In the genomic region with DNA sequence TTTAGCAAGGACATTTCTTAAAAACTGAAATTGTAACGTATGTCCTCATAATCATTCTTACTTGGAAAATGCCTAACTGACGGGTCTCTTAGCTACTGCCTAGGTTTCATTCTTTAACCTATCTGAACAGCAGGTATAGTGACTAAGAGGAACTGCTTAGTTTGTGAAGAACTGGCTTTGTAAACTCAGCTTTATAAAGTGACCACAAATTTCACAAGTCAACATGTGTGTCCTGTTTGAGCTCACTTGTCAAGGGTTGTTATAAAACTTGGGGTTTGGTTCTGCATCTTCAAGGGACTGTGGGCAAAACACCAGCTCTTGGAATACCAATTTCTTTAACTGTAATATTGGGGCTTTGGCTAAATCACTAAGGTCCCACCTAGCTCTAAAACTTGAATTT, we compare ENCODE assay signal across 26 cellular contexts. TPM values are rescaled to one million over a fixed set of nuclear protein-coding genes. Genes with fewer than 3 reads are reported as not detected.
A peak's percentile ranks its signal among the peaks of the same experiment; 100 is the strongest.
DNase-seq lines count a peak whose midpoint lies in the region; ATAC-seq and TF ChIP-seq lines count a peak whose summit lies in the region.
"Had no signal": no experiment of that assay in that cellular context is flagged by ENCODE, and none has a peak within 500 bp of the region (broad histone marks: within the 10 kb centered on the region; RNA-seq: fewer than 3 reads in every experiment).

No MANE protein-coding gene starts in this region.

- H3K27me3 ChIP-seq in hepatocyte = no peaks in the 10 kb centered on the region
- H3K27me3 ChIP-seq: BE2C, Peyer's patch, tibial nerve had no signal

- H3K36me3 ChIP-seq in hepatocyte (replicated peaks; ENCODE audit: insufficient read depth, low read depth) = no peaks in the 10 kb centered on the region
- H3K36me3 ChIP-seq: BE2C, esophagus muscularis mucosa, gastrocnemius medialis, HAP-1, Peyer's patch, tibial nerve had no signal

- no peaks in the 10 kb centered on the region for H4K20me1 ChIP-seq in hepatocyte (ENCODE audit: insufficient read depth, poor library complexity, severe bottlenecking)

- no peaks in the 10 kb centered on the region for H3K9me3 ChIP-seq in hepatocyte (ENCODE audit: low read depth)
- H3K9me3 ChIP-seq: BE2C, HAP-1 had no signal

- peak overlapping the region; percentile 51 for H3K27ac ChIP-seq in 22Rv1
- H3K27ac ChIP-seq in hepatocyte = peak overlapping the region; percentile 23
- H3K27ac ChIP-seq: esophagus muscularis mucosa, gastrocnemius medialis, Peyer's patch, tibial nerve had no signal

- peak overlapping the region; percentile 33 for H2AFZ ChIP-seq in hepatocyte

- in situ Hi-C loops in KBM-7 (cut with MboI; ENCODE audit: low pct_unique_long_range_greater_than_20kb, low sequenced_read_pairs) = no loop called here

- TF ChIP-seq CTCF in 22Rv1 (IDR thresholded peaks at IDR 0.05) (no peak), hepatocyte (IDR thresholded peaks at IDR 0.05; ENCODE audit: poor library complexity) (no peak)

- no peaks in the 10 kb centered on the region for H3K9me2 ChIP-seq in hepatocyte (replicated peaks; ENCODE audit: insufficient read depth)

- 56% methylated on average over 2 of the region's 2 CpGs for WGBS in hepatocyte (ENCODE audit: low lambda C conversion rate, missing lambda C conversion rate)

- no peaks in the 10 kb centered on the region for H3K79me2 ChIP-seq in hepatocyte

- no peak overlapping the region for H3K4me3 ChIP-seq in hepatocyte
- H3K4me3 ChIP-seq: esophagus muscularis mucosa, gastrocnemius medialis, HAP-1, K562, Peyer's patch, tibial nerve had no signal

- DNase-seq in KBM-7 (peak; percentile 58), RPMI8226 (peak; percentile 48), hepatocyte (ENCODE audit: low spot score) (no peak), NCI-H1105 treated with DMSO at 0.1 percent for 48 hours (lab: John Stamatoyannopoulos, UW) (no peak), DMS114 treated with DMSO at 0.1 percent for 48 hours (lab: John Stamatoyannopoulos, UW; ENCODE audit: unreplicated experiment) (no peak), GM19240 (ENCODE audit: insufficient read length, low spot score) (no peak)
- DNase-seq: activated CD4-positive, alpha-beta T cell treated with anti-CD3 and anti-CD28 coated beads, Interleukin-2, amount 50 U/mL, for 1 hour; activated naive CD8-positive, alpha-beta T cell treated with anti-CD3 and anti-CD28 coated beads, Interleukin-2, amount 10 ng/mL, durations not matched to agents 7 days and 5 days; BE2C; COR-L47; effector memory CD4-positive, alpha-beta T cell; gastrocnemius medialis; kidney glomerular epithelial cell; NCI-H1092; NCI-H2029; NCI-H345; NCI-H82; Peyer's patch; stimulated activated CD4-positive, alpha-beta T cell treated with anti-CD3 and anti-CD28 coated beads, Interleukin-4, amount 100 ng/mL, for 4 hours; stimulated activated naive CD8-positive, alpha-beta T cell treated with anti-CD3 and anti-CD28 coated beads, Interleukin-15, Interleukin-2, amounts not matched to agents 100 U/mL and 50 U/mL, for 24 hours had no signal

- H3K4me1 ChIP-seq in hepatocyte (ENCODE audit: insufficient read depth) = peaks cover 14% of the 10 kb centered on the region
- H3K4me1 ChIP-seq: BE2C, esophagus muscularis mucosa, gastrocnemius medialis, HAP-1, Peyer's patch, tibial nerve had no signal

- ATAC-seq in HG03565 (IDR thresholded peaks at IDR 0.05; ENCODE audit: unreplicated experiment) = no peak
- ATAC-seq: gastrocnemius medialis; K562; stimulated activated naive CD8-positive, alpha-beta T cell treated with anti-CD3 and anti-CD28 coated beads, Interleukin-15, Interleukin-2, amounts not matched to agents 100 U/mL and 50 U/mL, for 24 hours had no signal

- H3K4me2 ChIP-seq in hepatocyte = peak overlapping the region; percentile 9

RNA-seq across cellular contexts. Expression of a gene that starts 32.2 kb away (rescaled TPM):
- 33.8 and 37.6 TPM in 2 replicates for total RNA-seq in hepatocyte
- 71.0 and 82.9 TPM in 2 replicates for polyA plus RNA-seq in hepatocyte

RNA-seq across cellular contexts. Expression of a gene that starts 57.8 kb away (rescaled TPM):
- 38.5 and 42.0 TPM in 2 replicates for total RNA-seq in hepatocyte
- 14.0 and 16.4 TPM in 2 replicates for polyA plus RNA-seq in hepatocyte

Comparison
In these comparisons a context has a peak if more than half of its experiments do, and no peak if none do; other contexts are left out.
1. DNase-seq: peak in KBM-7 (single experiment) and RPMI8226 (single experiment); none in hepatocyte (single experiment), NCI-H1105 treated with DMSO at 0.1 percent for 48 hours (single experiment), DMS114 treated with DMSO at 0.1 percent for 48 hours (single experiment) and GM19240 (single experiment).